In the genomic region with DNA sequence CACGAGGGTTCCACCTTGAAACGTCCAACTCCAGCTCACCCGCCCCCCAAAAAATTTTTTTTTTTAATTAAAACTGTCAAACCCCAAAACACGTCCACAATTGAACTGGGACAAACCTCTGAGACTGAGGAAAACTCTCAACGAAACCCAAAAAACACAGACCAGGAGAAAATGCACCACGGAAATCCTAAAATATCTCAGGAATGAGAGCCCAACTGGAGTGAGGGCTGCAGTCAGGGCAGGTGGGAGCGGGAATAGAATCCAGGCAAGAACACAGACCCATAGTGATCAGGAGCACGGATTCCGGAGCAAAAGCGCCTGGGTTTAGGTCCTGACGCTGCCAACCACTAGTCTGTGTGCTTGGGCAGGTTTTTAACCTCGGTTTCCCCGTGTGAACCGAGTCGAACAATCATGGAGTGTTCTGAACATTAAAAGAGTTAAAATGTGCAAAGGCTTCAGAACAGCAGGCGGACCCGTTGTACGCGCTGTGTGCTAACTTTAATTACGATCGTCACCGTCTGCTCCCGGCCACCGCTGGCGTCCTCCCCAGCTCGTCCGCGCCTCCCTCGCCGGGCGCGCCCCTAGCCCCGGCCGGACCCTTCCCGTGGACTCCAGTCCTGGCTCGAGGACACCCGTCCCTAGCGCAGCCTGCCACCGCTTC, we compare ENCODE assay signal across 8 cellular contexts. TPM values are rescaled to one million over a fixed set of nuclear protein-coding genes. Genes with fewer than 3 reads are reported as not detected.
DNase-seq lines count a peak whose midpoint lies in the region; ATAC-seq and TF ChIP-seq lines count a peak whose summit lies in the region.

No MANE protein-coding gene starts in this region.

- no peaks in the 10 kb centered on the region for H3K27me3 ChIP-seq in BJ (ENCODE audit: control insufficient read depth, insufficient read depth, low read length)

- no peak overlapping the region for H3K27ac Mint-ChIP-seq in activated T-helper 1 cell treated with anti-CD3 and anti-CD28 coated beads, Interleukin-12 subunit alpha, Interleukin-12 subunit beta, Interleukin-2, Interleukin-4 antibody, amounts not matched to agents 30 ng/mL and 10 ng/mL and 1 ng/mL, durations not matched to agents 14 hours and 24 hours and 36 hours
- H3K27ac Mint-ChIP-seq in progenitor cell of endocrine pancreas: peak overlapping the region; percentile 50

- peaks cover 9% of the 10 kb centered on the region for H3K4me1 Mint-ChIP-seq in activated T-helper 1 cell treated with anti-CD3 and anti-CD28 coated beads, Interleukin-12 subunit alpha, Interleukin-12 subunit beta, Interleukin-2, Interleukin-4 antibody, amounts not matched to agents 30 ng/mL and 10 ng/mL and 1 ng/mL, durations not matched to agents 14 hours and 24 hours and 36 hours (ENCODE audit: low read depth)
- H3K4me1 Mint-ChIP-seq in progenitor cell of endocrine pancreas (ENCODE audit: low read depth): peaks cover 15% of the 10 kb centered on the region

- no peaks in the 10 kb centered on the region for H3K36me3 ChIP-seq in BJ (ENCODE audit: control insufficient read depth, insufficient read depth, low read length)

- H3K4me3 Mint-ChIP-seq in activated T-helper 1 cell treated with anti-CD3 and anti-CD28 coated beads, Interleukin-12 subunit alpha, Interleukin-12 subunit beta, Interleukin-2, Interleukin-4 antibody, amounts not matched to agents 30 ng/mL and 10 ng/mL and 1 ng/mL, durations not matched to agents 14 hours and 24 hours and 36 hours: peak overlapping the region; percentile 46
- H3K4me3 Mint-ChIP-seq in progenitor cell of endocrine pancreas (ENCODE audit: low read depth): peak overlapping the region; percentile 78

- no peaks in the 10 kb centered on the region for H3K36me3 Mint-ChIP-seq in activated T-helper 1 cell treated with anti-CD3 and anti-CD28 coated beads, Interleukin-12 subunit alpha, Interleukin-12 subunit beta, Interleukin-2, Interleukin-4 antibody, amounts not matched to agents 30 ng/mL and 10 ng/mL and 1 ng/mL, durations not matched to agents 14 hours and 24 hours and 36 hours (ENCODE audit: low read depth)
- no peaks in the 10 kb centered on the region for H3K36me3 Mint-ChIP-seq in progenitor cell of endocrine pancreas (ENCODE audit: insufficient read depth)

- TF ChIP-seq CTCF in BJ (IDR thresholded peaks at IDR 0.05; ENCODE audit: insufficient read depth, low read depth, low read length): peak; percentile 19; the same call in 1 of the 2 replicates
- peak; percentile 22 for TF ChIP-seq CTCF in progenitor cell of endocrine pancreas (IDR thresholded peaks at IDR 0.05; ENCODE audit: unreplicated experiment)

- peak overlapping the region; percentile 95 for H3K4me3 ChIP-seq in BJ (ENCODE audit: low read depth, low read length)

- peaks cover 67% of the 10 kb centered on the region for H3K27me3 Mint-ChIP-seq in activated T-helper 1 cell treated with anti-CD3 and anti-CD28 coated beads, Interleukin-12 subunit alpha, Interleukin-12 subunit beta, Interleukin-2, Interleukin-4 antibody, amounts not matched to agents 30 ng/mL and 10 ng/mL and 1 ng/mL, durations not matched to agents 14 hours and 24 hours and 36 hours (ENCODE audit: insufficient read depth)
- peaks cover 21% of the 10 kb centered on the region for H3K27me3 Mint-ChIP-seq in progenitor cell of endocrine pancreas

- POLR2A ChIA-PET in BJ (lab: Charles Lee): interaction anchor here (0.6 to 1.0 kb wide), 2 partner anchors 22 to 135 kb away, joined by 3 to 4 read pairs; no protein-coding TSS in a partner anchor

- DNase-seq in BJ (ENCODE audit: low read depth) (no peak), HT1080 (ENCODE audit: low read depth) (peak; percentile 51), cardiac septum (ENCODE audit: low spot score) (peak; percentile 74), progenitor cell of endocrine pancreas (ENCODE audit: low spot score, unreplicated experiment) (no peak), KG1 (lab: John Stamatoyannopoulos, UW) (no peak)
- no peak for DNase-seq in activated T-helper 1 cell treated with anti-CD3 and anti-CD28 coated beads, Interleukin-12 subunit alpha, Interleukin-12 subunit beta, Interleukin-2, Interleukin-4 antibody, amounts not matched to agents 30 ng/mL and 10 ng/mL and 1 ng/mL, durations not matched to agents 14 hours and 24 hours and 36 hours (ENCODE audit: low spot score)

- CTCF ChIA-PET in BJ (lab: Yijun Ruan, JAX): interaction anchor here (0.7 to 3.8 kb wide), 13 partner anchors 10 to 569 kb away, joined by 3 to 25 read pairs (median 6); no protein-coding TSS in a partner anchor

- intact Hi-C loops in activated T-helper 1 cell treated with anti-CD3 and anti-CD28 coated beads, Interleukin-12 subunit alpha, Interleukin-12 subunit beta, Interleukin-2, Interleukin-4 antibody, amounts not matched to agents 30 ng/mL and 10 ng/mL and 1 ng/mL, durations not matched to agents 14 hours and 24 hours and 36 hours (cut with micrococcal nuclease): loop anchor here (10.0 kb wide), 3 partner anchors 98 to 308 kb away; partner anchors contain the start of gene F3
- intact Hi-C loops in cardiac septum (cut with DNase I): loop anchor here (2.0 to 5.0 kb wide), 5 partner anchors 54 to 189 kb away; partner anchors contain the start of gene ABCD3

- ATAC-seq in GM19025 (IDR thresholded peaks at IDR 0.05; ENCODE audit: low read depth, unreplicated experiment): peak; percentile 14
- no peak for ATAC-seq in activated CD4-positive, CD25-positive, alpha-beta regulatory T cell treated with anti-CD3 and anti-CD28 coated beads, Interleukin-2, amount 50 U/mL, for 24 hours

- H3K9me3 Mint-ChIP-seq in activated T-helper 1 cell treated with anti-CD3 and anti-CD28 coated beads, Interleukin-12 subunit alpha, Interleukin-12 subunit beta, Interleukin-2, Interleukin-4 antibody, amounts not matched to agents 30 ng/mL and 10 ng/mL and 1 ng/mL, durations not matched to agents 14 hours and 24 hours and 36 hours: no peaks in the 10 kb centered on the region
- no peaks in the 10 kb centered on the region for H3K9me3 Mint-ChIP-seq in progenitor cell of endocrine pancreas (ENCODE audit: low read depth)

RNA-seq across cellular contexts. Expression of gene ARHGAP29, which starts 0.6 kb away (rescaled TPM):
- 21.5 and 40.4 TPM in 2 replicates for polyA plus RNA-seq in BJ (2011; rRNA removed)
- 25.5 and 29.1 TPM in 2 replicates for polyA minus RNA-seq in BJ (2011; rRNA and poly(A)+ RNA removed)
- total RNA-seq in HT1080 (2014; rRNA removed; shearing (Covaris generic)): 43.1 and 50.5 TPM in 2 replicates
- polyA plus RNA-seq in HT1080 (2015; cell fraction: cytosol; rRNA removed): 85.0 and 112 TPM in 2 replicates
- polyA plus RNA-seq in HT1080 (2015; cell fraction: nucleus; rRNA removed): 162 and 163 TPM in 2 replicates
- not detected in 2 replicates for total RNA-seq in activated T-helper 1 cell treated with anti-CD3 and anti-CD28 coated beads, Interleukin-12 subunit alpha, Interleukin-12 subunit beta, Interleukin-2, Interleukin-4 antibody, amounts not matched to agents 30 ng/mL and 10 ng/mL and 1 ng/mL, durations not matched to agents 14 hours and 24 hours and 36 hours
- total RNA-seq in cardiac septum (25.5 TPM), progenitor cell of endocrine pancreas (12.4 and 15.2 TPM in 2 replicates)

Comparison
In these comparisons a context has a peak if more than half of its experiments do, and no peak if none do; other contexts are left out.
1. DNase-seq: peak in HT1080 (single experiment) and cardiac septum (single experiment); none in BJ (single experiment), activated T-helper 1 cell treated with anti-CD3 and anti-CD28 coated beads, Interleukin-12 subunit alpha, Interleukin-12 subunit beta, Interleukin-2, Interleukin-4 antibody, amounts not matched to agents 30 ng/mL and 10 ng/mL and 1 ng/mL, durations not matched to agents 14 hours and 24 hours and 36 hours (single experiment), progenitor cell of endocrine pancreas (single experiment) and KG1 (single experiment).
2. RNA of gene ARHGAP29, which starts 0.6 kb away (total RNA-seq): 43.1 to 50.5 TPM in HT1080, 25.5 TPM in cardiac septum (single experiment) and 12.4 to 15.2 TPM in progenitor cell of endocrine pancreas; not detected in activated T-helper 1 cell treated with anti-CD3 and anti-CD28 coated beads, Interleukin-12 subunit alpha, Interleukin-12 subunit beta, Interleukin-2, Interleukin-4 antibody, amounts not matched to agents 30 ng/mL and 10 ng/mL and 1 ng/mL, durations not matched to agents 14 hours and 24 hours and 36 hours; every median in the first group is over 10 times any median in the second.